In the genomic region with DNA sequence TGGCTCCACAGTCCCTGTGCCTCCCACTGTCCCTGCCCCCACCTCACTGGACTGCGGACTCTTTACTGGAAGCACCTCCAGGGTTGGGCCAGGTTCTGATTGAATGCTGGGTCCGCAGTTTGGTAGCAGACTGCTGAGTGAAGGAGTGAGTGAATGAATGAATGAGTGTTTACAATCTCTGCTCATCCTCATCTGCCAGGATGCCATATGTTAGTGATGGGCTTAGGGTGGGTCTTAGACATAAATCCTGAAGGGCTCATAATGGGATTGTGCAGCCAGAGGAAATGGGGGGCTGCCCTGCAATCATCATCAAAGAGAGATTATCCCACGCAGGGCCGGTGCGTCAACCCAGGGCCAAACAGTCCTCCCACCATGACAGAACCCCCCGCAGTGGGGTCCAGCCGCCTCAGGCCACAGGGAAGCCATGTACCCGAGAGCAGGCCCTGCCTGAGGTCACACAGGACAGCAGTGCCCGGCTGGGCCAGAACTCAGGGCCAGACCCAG, we compare ENCODE assay signal across 14 cellular contexts. TPM values are rescaled to one million over a fixed set of nuclear protein-coding genes. Genes with fewer than 3 reads are reported as not detected.
DNase-seq lines count a peak whose midpoint lies in the region; ATAC-seq, FAIRE-seq and TF ChIP-seq lines count a peak whose summit lies in the region.
"Had no signal": no experiment of that assay in that cellular context is flagged by ENCODE, and none has a peak within 500 bp of the region (broad histone marks: within the 10 kb centered on the region; RNA-seq: fewer than 3 reads in every experiment).

No MANE protein-coding gene starts in this region.

- peak overlapping the region; percentile 40 to 86; a peak in 5 of 6 replicates for H3K27ac ChIP-seq in A549
- H3K27ac ChIP-seq: C4-2B had no signal

- H3K4me1 Mint-ChIP-seq in mesothelial cell of epicardium: peaks cover 13% of the 10 kb centered on the region

- H3K36me3 Mint-ChIP-seq in mesothelial cell of epicardium: no peaks in the 10 kb centered on the region

- DNase-seq in A549 (ENCODE audit: low read depth in 1 of 2, low spot score in 1 of 2): no peak
- peak; percentile 49 for DNase-seq in NCI-H524 treated with DMSO at 0.1 percent for 48 hours (lab: John Stamatoyannopoulos, UW)
- DNase-seq in adipocyte (ENCODE audit: low read depth): no peak
- DNase-seq in mesothelial cell of epicardium (ENCODE audit: low spot score in 2 of 2, unreplicated experiment in 2 of 2): no peak
- DNase-seq in NCI-H1105 treated with DMSO at 0.1 percent for 48 hours (lab: John Stamatoyannopoulos, UW): no peak
- no peak for DNase-seq in KBM-7
- no peak for DNase-seq in activated CD4-positive, alpha-beta T cell treated with anti-CD3 and anti-CD28 coated beads, Interleukin-2, amount 50 U/mL, for 1 hour
- DNase-seq: NCI-H1436 treated with DMSO at 0.1 percent for 48 hours, NCI-H2081, NCI-H526 treated with DMSO at 0.1 percent for 48 hours had no signal

- CTCF ChIA-PET in A549 (lab: Yijun Ruan, JAX): no interaction called here

- no peak for TF ChIP-seq POLR2A in A549 (IDR thresholded peaks at IDR 0.05; ENCODE audit: low read length)

- H3K27me3 Mint-ChIP-seq in mesothelial cell of epicardium (ENCODE audit: low read depth): peaks cover 54% of the 10 kb centered on the region

- POLR2A ChIA-PET in A549 (lab: Yijun Ruan, JAX): no interaction called here

- H3K4me3 ChIP-seq in A549: no peak overlapping the region
- H3K4me3 ChIP-seq in adipocyte (ENCODE audit: low read length): no peak overlapping the region
- H3K4me3 ChIP-seq: HAP-1 had no signal

- H3K27me3 ChIP-seq in adipocyte (replicated peaks; ENCODE audit: control insufficient read depth, insufficient read depth, low read length): no peaks in the 10 kb centered on the region

- no peak for TF ChIP-seq RAD21 in A549 (conservative IDR thresholded peaks at IDR 0.05 in 1 of 2, IDR thresholded peaks at IDR 0.05 in 1 of 2)

- TF ChIP-seq CTCF in A549 (IDR thresholded peaks at IDR 0.05) (no peak), mesothelial cell of epicardium (IDR thresholded peaks at IDR 0.05; ENCODE audit: unreplicated experiment) (no peak)

- peak overlapping the region; percentile 9 for H3K27ac Mint-ChIP-seq in mesothelial cell of epicardium

- TF ChIP-seq EP300 in A549 (IDR thresholded peaks at IDR 0.05): no peak

- H3K4me1 ChIP-seq in A549 (peaks cover 23% of the 10 kb centered on the region), adipocyte (ENCODE audit: control insufficient read depth, insufficient read depth, low read length) (peaks cover 29% of the 10 kb centered on the region)

- in situ Hi-C loops in KBM-7 (cut with MboI; ENCODE audit: low pct_unique_long_range_greater_than_20kb, low sequenced_read_pairs): no loop called here

- WGBS in A549 (ENCODE audit: missing lambda C conversion rate): 94% methylated on average over 5 of the region's 9 CpGs

- H3K9ac ChIP-seq in adipocyte (ENCODE audit: low read length): peak overlapping the region; percentile 53

- ATAC-seq in A549: no peak
- ATAC-seq in GM21515 (IDR thresholded peaks at IDR 0.05; ENCODE audit: unreplicated experiment): no peak

- FAIRE-seq in A549 (lab: Jason Lieb, UNC): no peak
- FAIRE-seq: A204.1 had no signal

- H3K9me3 ChIP-seq in A549: peaks cover 8% of the 10 kb centered on the region
- H3K9me3 ChIP-seq in adipocyte (ENCODE audit: control insufficient read depth, low read length): peaks cover 10% of the 10 kb centered on the region
- H3K9me3 ChIP-seq: HAP-1 had no signal

- no peak overlapping the region for H3K4me3 Mint-ChIP-seq in mesothelial cell of epicardium

- H3K36me3 ChIP-seq in adipocyte (ENCODE audit: control insufficient read depth, insufficient read depth, low read length, severe bottlenecking): no peaks in the 10 kb centered on the region
- H3K36me3 ChIP-seq: HAP-1 had no signal

- H3K4me2 ChIP-seq in A549: peak overlapping the region; percentile 33; the same call in 1 of the 3 replicates

- no peaks in the 10 kb centered on the region for H3K9me3 Mint-ChIP-seq in mesothelial cell of epicardium

TF ChIP-seq in A549, 52 proteins besides CTCF, POLR2A, EP300 and RAD21:
- TF ChIP-seq EHMT2 (IDR thresholded peaks at IDR 0.05; ENCODE audit: low read depth) (no peak), EHF (CRISPR knock-in tag; IDR thresholded peaks at IDR 0.05) (no peak), RCOR1 (IDR thresholded peaks at IDR 0.05; ENCODE audit: low read depth, low read length) (no peak), HOXA7 (CRISPR knock-in tag; IDR thresholded peaks at IDR 0.05) (no peak), CBX8 (IDR thresholded peaks at IDR 0.05) (no peak), BHLHE40 (IDR thresholded peaks at IDR 0.05; ENCODE audit: low read depth, low read length) (no peak), CHD2 (IDR thresholded peaks at IDR 0.05; ENCODE audit: low read length, partially characterized antibody) (no peak), FOXS1 (CRISPR knock-in tag; IDR thresholded peaks at IDR 0.05) (no peak), SREBF2 (IDR thresholded peaks at IDR 0.05) (no peak), ZSCAN20 (CRISPR knock-in tag; IDR thresholded peaks at IDR 0.05) (no peak)
- TF ChIP-seq, protein P1, sequence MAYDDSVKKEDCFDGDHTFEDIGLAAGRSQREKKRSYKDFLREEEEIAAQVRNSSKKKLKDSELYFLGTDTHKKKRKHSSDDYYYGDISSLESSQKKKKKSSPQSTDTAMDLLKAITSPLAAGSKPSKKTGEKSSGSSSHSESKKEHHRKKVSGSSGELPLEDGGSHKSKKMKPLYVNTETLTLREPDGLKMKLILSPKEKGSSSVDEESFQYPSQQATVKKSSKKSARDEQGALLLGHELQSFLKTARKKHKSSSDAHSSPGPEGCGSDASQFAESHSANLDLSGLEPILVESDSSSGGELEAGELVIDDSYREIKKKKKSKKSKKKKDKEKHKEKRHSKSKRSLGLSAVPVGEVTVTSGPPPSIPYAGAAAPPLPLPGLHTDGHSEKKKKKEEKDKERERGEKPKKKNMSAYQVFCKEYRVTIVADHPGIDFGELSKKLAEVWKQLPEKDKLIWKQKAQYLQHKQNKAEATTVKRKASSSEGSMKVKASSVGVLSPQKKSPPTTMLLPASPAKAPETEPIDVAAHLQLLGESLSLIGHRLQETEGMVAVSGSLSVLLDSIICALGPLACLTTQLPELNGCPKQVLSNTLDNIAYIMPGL (CRISPR knock-in tag; IDR thresholded peaks at IDR 0.05; ENCODE audit: borderline replicate concordance): no peak

RNA-seq across cellular contexts. Expression of gene SLC1A7, which starts 26.1 kb away (rescaled TPM):
- polyA plus RNA-seq in A549 (2011; rRNA removed): 0.12 TPM in 2 replicates
- 0.08 and 0.09 TPM in 2 replicates for polyA plus RNA-seq in A549 (2012; cell fraction: cytosol; rRNA removed)
- 0.24 and 0.25 TPM in 2 replicates for polyA plus RNA-seq in A549 (2012; cell fraction: nucleus; rRNA removed)
- polyA plus RNA-seq in A549 (2017; fragmentation: RNase III; extraction: RNeasy Plus Mini Kit Qiagen cat#74134 plus additional on column Dnase treatment): 0.03 to 0.07 TPM (median 0.04 TPM) in 3 replicates
- 0.12 TPM in 1 of 2 replicates, not detected in the other for polyA minus RNA-seq in A549 (2011; rRNA and poly(A)+ RNA removed)
- 0.09 TPM in 1 of 3 replicates, not detected in the others for total RNA-seq in mesothelial cell of epicardium

RNA-seq across cellular contexts. Expression of gene PODN, which starts 54.3 kb away (rescaled TPM):
- polyA plus RNA-seq in A549 (2011; rRNA removed) (0.05 and 0.15 TPM in 2 replicates), A549 (2017; fragmentation: RNase III; extraction: RNeasy Plus Mini Kit Qiagen cat#74134 plus additional on column Dnase treatment) (not detected in 3 replicates)
- polyA plus RNA-seq in A549 (2012; cell fraction: cytosol; rRNA removed): 0.01 TPM in 1 of 2 replicates, not detected in the other
- 0.05 and 0.17 TPM in 2 replicates for polyA plus RNA-seq in A549 (2012; cell fraction: nucleus; rRNA removed)
- not detected in 2 replicates for polyA minus RNA-seq in A549 (2011; rRNA and poly(A)+ RNA removed)
- total RNA-seq in mesothelial cell of epicardium: 4.5 to 4.6 TPM (median 4.6 TPM) in 3 replicates
